In the genomic region with DNA sequence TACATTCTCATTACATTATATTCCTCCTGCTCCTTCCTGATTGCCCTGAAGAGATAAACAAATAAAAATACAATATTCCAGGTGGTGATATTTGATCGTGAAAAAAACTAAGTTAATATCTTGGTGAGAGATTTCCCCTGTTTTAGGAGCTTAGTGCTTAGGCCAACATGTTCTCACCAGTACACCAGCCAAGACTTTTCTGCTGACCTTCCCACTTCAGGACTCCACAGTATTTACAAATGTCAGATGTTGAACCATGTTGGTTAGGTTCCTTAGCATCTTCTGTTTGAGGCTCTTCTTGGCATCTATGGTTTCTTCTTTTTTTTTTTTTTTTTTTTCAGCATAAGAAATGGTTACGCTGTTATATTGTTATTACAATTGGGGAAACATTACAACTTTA, we compare ENCODE assay signal across 30 cellular contexts.
"Had no signal": no experiment of that assay in that cellular context is flagged by ENCODE, and none has a peak within 500 bp of the region (broad histone marks: within the 10 kb centered on the region; RNA-seq: fewer than 3 reads in every experiment).

No MANE protein-coding gene starts in this region.

- H3K9me3 Mint-ChIP-seq: activated CD4-positive, alpha-beta memory T cell treated with anti-CD3 and anti-CD28 coated beads for 36 hours; activated CD4-positive, alpha-beta T cell treated with anti-CD3 and anti-CD28 coated beads, Interleukin-2, amount 10 ng/mL, durations not matched to agents 24 days and 14 days; activated T-helper 17 cell treated with anti-CD3 and anti-CD28 coated beads, Interleukin-2, amount 50 U/mL, for 72 hours; central memory CD8-positive, alpha-beta T cell; endodermal cell had no signal

- H3K36me3 Mint-ChIP-seq: activated CD4-positive, alpha-beta memory T cell treated with anti-CD3 and anti-CD28 coated beads for 36 hours; activated CD8-positive, alpha-beta memory T cell treated with anti-CD3 and anti-CD28 coated beads, Interleukin-2, amount 10 ng/mL, durations not matched to agents 7 days and 5 days; activated naive CD8-positive, alpha-beta T cell had no signal

- H3K27ac Mint-ChIP-seq: activated CD4-positive, alpha-beta memory T cell treated with anti-CD3 and anti-CD28 coated beads for 36 hours; activated CD4-positive, alpha-beta T cell treated with anti-CD3 and anti-CD28 coated beads for 36 hours; activated CD4-positive, alpha-beta T cell treated with anti-CD3 and anti-CD28 coated beads, Interleukin-2, amount 10 ng/mL, durations not matched to agents 24 days and 14 days; activated CD8-positive, alpha-beta memory T cell treated with anti-CD3 and anti-CD28 coated beads, Interleukin-2, amount 10 ng/mL, durations not matched to agents 7 days and 5 days; activated CD8-positive, alpha-beta T cell treated with anti-CD3 and anti-CD28 coated beads, Interleukin-2, amount 10 ng/mL, durations not matched to agents 7 days and 5 days; activated naive CD8-positive, alpha-beta T cell; activated T-helper 17 cell treated with anti-CD3 and anti-CD28 coated beads, Interleukin-2, amount 50 U/mL, for 72 hours; dendritic cell treated with granulocyte-macrophage colony-stimulating factor and Interleukin-4, amounts not matched to agents 40 ng/mL and 50 ng/mL, for 4 days; endodermal cell had no signal

- H3K4me3 Mint-ChIP-seq: activated CD4-positive, alpha-beta memory T cell treated with anti-CD3 and anti-CD28 coated beads for 36 hours; activated CD4-positive, alpha-beta T cell treated with anti-CD3 and anti-CD28 coated beads for 36 hours; activated CD4-positive, alpha-beta T cell treated with anti-CD3 and anti-CD28 coated beads, Interleukin-2, amount 10 ng/mL, durations not matched to agents 24 days and 14 days; activated CD8-positive, alpha-beta memory T cell treated with anti-CD3 and anti-CD28 coated beads, Interleukin-2, amount 10 ng/mL, durations not matched to agents 7 days and 5 days; activated CD8-positive, alpha-beta T cell treated with anti-CD3 and anti-CD28 coated beads, Interleukin-2, amount 10 ng/mL, durations not matched to agents 7 days and 5 days; activated naive CD8-positive, alpha-beta T cell; activated T-helper 17 cell treated with anti-CD3 and anti-CD28 coated beads, Interleukin-2, amount 50 U/mL, for 72 hours; central memory CD8-positive, alpha-beta T cell; dendritic cell treated with granulocyte-macrophage colony-stimulating factor and Interleukin-4, amounts not matched to agents 40 ng/mL and 50 ng/mL, for 4 days; endodermal cell had no signal

- H3K27ac ChIP-seq: brain microvascular endothelial cell, coronary artery, dorsolateral prefrontal cortex had no signal

- H3K36me3 ChIP-seq: brain microvascular endothelial cell had no signal

- H3K27me3 ChIP-seq: brain microvascular endothelial cell, dorsolateral prefrontal cortex had no signal

- H3K27me3 Mint-ChIP-seq: activated CD4-positive, alpha-beta T cell treated with anti-CD3 and anti-CD28 coated beads, Interleukin-2, amount 10 ng/mL, durations not matched to agents 24 days and 14 days; dendritic cell treated with granulocyte-macrophage colony-stimulating factor and Interleukin-4, amounts not matched to agents 40 ng/mL and 50 ng/mL, for 4 days had no signal

- FAIRE-seq: astrocyte, bronchial epithelial cell, frontal cortex had no signal

- H3K4me1 Mint-ChIP-seq: activated CD4-positive, alpha-beta T cell treated with anti-CD3 and anti-CD28 coated beads for 36 hours; activated CD4-positive, alpha-beta T cell treated with anti-CD3 and anti-CD28 coated beads, Interleukin-2, amount 10 ng/mL, durations not matched to agents 24 days and 14 days; activated CD8-positive, alpha-beta memory T cell treated with anti-CD3 and anti-CD28 coated beads, Interleukin-2, amount 10 ng/mL, durations not matched to agents 7 days and 5 days; activated T-helper 17 cell treated with anti-CD3 and anti-CD28 coated beads, Interleukin-2, amount 50 U/mL, for 72 hours; central memory CD8-positive, alpha-beta T cell had no signal

- H3K4me3 ChIP-seq: coronary artery, dorsolateral prefrontal cortex had no signal

- DNase-seq: activated CD4-positive, alpha-beta memory T cell treated with anti-CD3 and anti-CD28 coated beads for 36 hours; activated CD4-positive, alpha-beta T cell treated with anti-CD3 and anti-CD28 coated beads for 36 hours; activated CD4-positive, alpha-beta T cell treated with anti-CD3 and anti-CD28 coated beads, Interleukin-2, amount 10 ng/mL, durations not matched to agents 24 days and 14 days; activated CD4-positive, CD25-positive, alpha-beta regulatory T cell; activated CD4-positive, CD25-positive, alpha-beta regulatory T cell treated with anti-CD3 and anti-CD28 coated beads, Interleukin-2, amount 50 U/mL, for 72 hours; activated CD8-positive, alpha-beta memory T cell treated with anti-CD3 and anti-CD28 coated beads, Interleukin-2, amount 10 ng/mL, durations not matched to agents 7 days and 5 days; activated CD8-positive, alpha-beta memory T cell treated with anti-CD3 and anti-CD28 coated beads, Interleukin-2, amount 50 U/mL, for 4 hours; activated CD8-positive, alpha-beta T cell treated with anti-CD3 and anti-CD28 coated beads, Interleukin-2, amount 10 ng/mL, durations not matched to agents 7 days and 5 days; activated effector memory CD4-positive, alpha-beta T cell treated with Interleukin-2 at 50 U/mL for 16 hours; activated gamma-delta T cell treated with Interleukin-2 at 50 U/mL for 16 hours; activated naive CD4-positive, alpha-beta T cell treated with anti-CD3 and anti-CD28 coated beads, Interleukin-2, amount 50 U/mL, for 16 hours; activated naive CD4-positive, alpha-beta T cell treated with Interleukin-2 at 50 U/mL for 16 hours; activated T-cell treated with anti-CD3 and anti-CD28 coated beads, Interleukin-2, amount 50 U/mL, for 1 hour; amniotic stem cell; anterior cingulate cortex; brain microvascular endothelial cell; dorsolateral prefrontal cortex; effector memory CD4-positive, alpha-beta T cell; endodermal cell; foreskin fibroblast; T-helper 2 cell had no signal

- ATAC-seq: activated CD4-positive, alpha-beta T cell treated with anti-CD3 and anti-CD28 coated beads for 36 hours; activated CD8-positive, alpha-beta memory T cell treated with anti-CD3 and anti-CD28 coated beads, Interleukin-2, amount 10 ng/mL, durations not matched to agents 7 days and 5 days; activated CD8-positive, alpha-beta T cell treated with anti-CD3 and anti-CD28 coated beads, Interleukin-2, amount 10 ng/mL, durations not matched to agents 7 days and 5 days; activated T-helper 17 cell treated with anti-CD3 and anti-CD28 coated beads, Interleukin-2, amount 50 U/mL, for 72 hours; esophagus mucosa had no signal
